Comparison of ENCODE assay signal across 9 cellular contexts in the genomic region with DNA sequence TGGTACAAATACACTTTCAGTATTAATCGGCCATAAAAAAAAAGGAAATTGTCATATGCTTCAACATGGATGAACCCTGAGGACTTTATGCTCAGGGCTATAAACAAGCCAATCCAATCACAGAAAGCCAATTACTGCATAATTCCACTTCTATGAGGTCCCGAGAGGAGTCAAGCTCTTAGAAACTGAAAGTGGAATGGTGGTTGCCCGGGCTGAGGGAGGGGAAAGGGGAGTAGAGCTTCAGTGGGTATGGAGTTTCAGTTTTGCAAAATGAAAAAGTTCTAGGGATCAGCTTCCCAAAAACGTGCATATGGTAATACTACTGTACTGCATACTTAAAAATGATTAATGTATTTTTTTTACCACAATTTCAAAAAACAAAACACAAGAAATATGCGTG. TPM values are rescaled to one million over a fixed set of nuclear protein-coding genes. Genes with fewer than 3 reads are reported as not detected.
DNase-seq lines count a peak whose midpoint lies in the region; ATAC-seq and TF ChIP-seq lines count a peak whose summit lies in the region.
"Had no signal": no experiment of that assay in that cellular context is flagged by ENCODE, and none has a peak within 500 bp of the region (broad histone marks: within the 10 kb centered on the region; RNA-seq: fewer than 3 reads in every experiment).

No MANE protein-coding gene starts in this region.

- peaks cover 16% of the 10 kb centered on the region for H3K4me1 Mint-ChIP-seq in activated CD8-positive, alpha-beta memory T cell treated with anti-CD3 and anti-CD28 coated beads, Interleukin-2, amount 10 ng/mL, durations not matched to agents 7 days and 5 days
- H3K4me1 Mint-ChIP-seq in memory B cell, result peaks cover 46% of the 10 kb centered on the region
- peaks cover 11% of the 10 kb centered on the region for H3K4me1 Mint-ChIP-seq in activated T-helper 1 cell treated with anti-CD3 and anti-CD28 coated beads, Interleukin-12 subunit alpha, Interleukin-12 subunit beta, Interleukin-2, Interleukin-4 antibody, amounts not matched to agents 30 ng/mL and 10 ng/mL and 1 ng/mL, durations not matched to agents 14 hours and 24 hours and 36 hours (ENCODE audit: low read depth)

- H3K4me3 Mint-ChIP-seq in activated CD8-positive, alpha-beta memory T cell treated with anti-CD3 and anti-CD28 coated beads, Interleukin-2, amount 10 ng/mL, durations not matched to agents 7 days and 5 days, result no peak overlapping the region
- H3K4me3 Mint-ChIP-seq in memory B cell, result peak overlapping the region; percentile 4
- H3K4me3 Mint-ChIP-seq in activated T-helper 1 cell treated with anti-CD3 and anti-CD28 coated beads, Interleukin-12 subunit alpha, Interleukin-12 subunit beta, Interleukin-2, Interleukin-4 antibody, amounts not matched to agents 30 ng/mL and 10 ng/mL and 1 ng/mL, durations not matched to agents 14 hours and 24 hours and 36 hours, result no peak overlapping the region

- no peak for TF ChIP-seq CTCF in adrenal gland (IDR thresholded peaks at IDR 0.05)
- TF ChIP-seq CTCF in tibial artery (IDR thresholded peaks at IDR 0.05), result no peak

- no peaks in the 10 kb centered on the region for H3K27me3 Mint-ChIP-seq in activated CD8-positive, alpha-beta memory T cell treated with anti-CD3 and anti-CD28 coated beads, Interleukin-2, amount 10 ng/mL, durations not matched to agents 7 days and 5 days
- no peaks in the 10 kb centered on the region for H3K27me3 Mint-ChIP-seq in memory B cell
- H3K27me3 Mint-ChIP-seq in activated T-helper 1 cell treated with anti-CD3 and anti-CD28 coated beads, Interleukin-12 subunit alpha, Interleukin-12 subunit beta, Interleukin-2, Interleukin-4 antibody, amounts not matched to agents 30 ng/mL and 10 ng/mL and 1 ng/mL, durations not matched to agents 14 hours and 24 hours and 36 hours (ENCODE audit: insufficient read depth), result no peaks in the 10 kb centered on the region

- intact Hi-C loops in adrenal gland (cut with DNase I) (no loop called here), tibial artery (cut with DNase I; ENCODE audit: low total_unique reads) (no loop called here)
- intact Hi-C loops in activated T-helper 1 cell treated with anti-CD3 and anti-CD28 coated beads, Interleukin-12 subunit alpha, Interleukin-12 subunit beta, Interleukin-2, Interleukin-4 antibody, amounts not matched to agents 30 ng/mL and 10 ng/mL and 1 ng/mL, durations not matched to agents 14 hours and 24 hours and 36 hours (cut with micrococcal nuclease), result no loop called here

- H3K9me3 Mint-ChIP-seq in activated CD8-positive, alpha-beta memory T cell treated with anti-CD3 and anti-CD28 coated beads, Interleukin-2, amount 10 ng/mL, durations not matched to agents 7 days and 5 days (ENCODE audit: low read depth), result no peaks in the 10 kb centered on the region
- H3K9me3 Mint-ChIP-seq in memory B cell, result no peaks in the 10 kb centered on the region
- no peaks in the 10 kb centered on the region for H3K9me3 Mint-ChIP-seq in activated T-helper 1 cell treated with anti-CD3 and anti-CD28 coated beads, Interleukin-12 subunit alpha, Interleukin-12 subunit beta, Interleukin-2, Interleukin-4 antibody, amounts not matched to agents 30 ng/mL and 10 ng/mL and 1 ng/mL, durations not matched to agents 14 hours and 24 hours and 36 hours

- H3K4me1 ChIP-seq in adrenal gland (replicated peaks in 1 of 2) (peaks cover 0 to 17% of the 10 kb centered on the region in 2 donors), tibial artery (peaks cover 0 to 45% (median 9%) of the 10 kb centered on the region in 4 donors)

- H3K36me3 ChIP-seq in adrenal gland (replicated peaks in 1 of 2) (no peaks in the 10 kb centered on the region), tibial artery (peaks cover 0 to 7% (median 0%) of the 10 kb centered on the region in 3 donors)

- H3K9me3 ChIP-seq in adrenal gland (replicated peaks in 1 of 3) (no peaks in the 10 kb centered on the region), tibial artery (no peaks in the 10 kb centered on the region)

- CTCF ChIA-PET in activated CD8-positive, alpha-beta memory T cell treated with anti-CD3 and anti-CD28 coated beads, Interleukin-2, amount 10 ng/mL, durations not matched to agents 7 days and 5 days (lab: Charles Lee), result interaction anchor here (1.6 kb wide), 1 partner anchor 117 kb away, joined by 4 read pairs; no protein-coding TSS in a partner anchor

- H3K27me3 ChIP-seq in adrenal gland, result no peaks in the 10 kb centered on the region
- H3K27me3 ChIP-seq in tibial artery, result no peaks in the 10 kb centered on the region

- TF ChIP-seq POLR2A in adrenal gland (IDR thresholded peaks at IDR 0.05), result no peak

- peak overlapping the region; percentile 42 for H3K27ac Mint-ChIP-seq in activated CD8-positive, alpha-beta memory T cell treated with anti-CD3 and anti-CD28 coated beads, Interleukin-2, amount 10 ng/mL, durations not matched to agents 7 days and 5 days
- peak overlapping the region; percentile 82 for H3K27ac Mint-ChIP-seq in memory B cell
- H3K27ac Mint-ChIP-seq in activated T-helper 1 cell treated with anti-CD3 and anti-CD28 coated beads, Interleukin-12 subunit alpha, Interleukin-12 subunit beta, Interleukin-2, Interleukin-4 antibody, amounts not matched to agents 30 ng/mL and 10 ng/mL and 1 ng/mL, durations not matched to agents 14 hours and 24 hours and 36 hours, result no peak overlapping the region

- no peak for ATAC-seq in activated CD8-positive, alpha-beta memory T cell treated with anti-CD3 and anti-CD28 coated beads, Interleukin-2, amount 10 ng/mL, durations not matched to agents 7 days and 5 days
- peak; percentile 51 for ATAC-seq in memory B cell (ENCODE audit: low read depth)

- 37 to 54% (median 46%) methylated on average over 5 of the region's 5 CpGs for WGBS in adrenal gland, 4 donors

- DNase-seq in activated CD8-positive, alpha-beta memory T cell treated with anti-CD3 and anti-CD28 coated beads, Interleukin-2, amount 10 ng/mL, durations not matched to agents 7 days and 5 days, result no peak
- no peak for DNase-seq in activated CD8-positive, alpha-beta memory T cell treated with anti-CD3 and anti-CD28 coated beads for 24 hours
- DNase-seq in adrenal gland (no peak), memory B cell (ENCODE audit: low spot score in 2 of 2) (no peak), tibial artery (no peak), NCI-H446 (lab: John Stamatoyannopoulos, UW) (no peak), T-helper 9 cell (no peak)
- no peak for DNase-seq in activated T-helper 1 cell treated with anti-CD3 and anti-CD28 coated beads, Interleukin-12 subunit alpha, Interleukin-12 subunit beta, Interleukin-2, Interleukin-4 antibody, amounts not matched to agents 30 ng/mL and 10 ng/mL and 1 ng/mL, durations not matched to agents 14 hours and 24 hours and 36 hours (ENCODE audit: low spot score)
- DNase-seq: NCI-H2171 treated with DMSO at 0.1 percent for 48 hours had no signal

- peak overlapping the region in 4 of 5 donors; percentile 27 to 73 (median 42) for H3K27ac ChIP-seq in adrenal gland
- peak overlapping the region; percentile 39 for H3K27ac ChIP-seq in tibial artery

- H3K4me3 ChIP-seq in adrenal gland (peak overlapping the region in 1 of 4 donors; percentile 23), tibial artery (peak overlapping the region; percentile 5 to 32)

- peaks cover 11% of the 10 kb centered on the region for H3K36me3 Mint-ChIP-seq in activated CD8-positive, alpha-beta memory T cell treated with anti-CD3 and anti-CD28 coated beads, Interleukin-2, amount 10 ng/mL, durations not matched to agents 7 days and 5 days
- H3K36me3 Mint-ChIP-seq in memory B cell, result peaks cover 18% of the 10 kb centered on the region
- H3K36me3 Mint-ChIP-seq in activated T-helper 1 cell treated with anti-CD3 and anti-CD28 coated beads, Interleukin-12 subunit alpha, Interleukin-12 subunit beta, Interleukin-2, Interleukin-4 antibody, amounts not matched to agents 30 ng/mL and 10 ng/mL and 1 ng/mL, durations not matched to agents 14 hours and 24 hours and 36 hours (ENCODE audit: low read depth), result peaks cover 19% of the 10 kb centered on the region

RNA-seq across cellular contexts. Expression of gene RNF34, which starts 52.0 kb away (rescaled TPM):
- total RNA-seq in activated CD8-positive, alpha-beta memory T cell treated with anti-CD3 and anti-CD28 coated beads, Interleukin-2, amount 10 ng/mL, durations not matched to agents 7 days and 5 days, result 100 to 1,000 TPM in 1 of 2 experiments, 10 to 100 TPM in 1; 96.1 to 102 TPM
- total RNA-seq in adrenal gland, result 10 to 100 TPM; 16.8 to 39.6 (median 26.5) TPM
- 10 to 100 TPM; 13.3 to 29.5 (median 15.7) TPM for polyA plus RNA-seq in adrenal gland
- total RNA-seq in activated T-helper 1 cell treated with anti-CD3 and anti-CD28 coated beads, Interleukin-12 subunit alpha, Interleukin-12 subunit beta, Interleukin-2, Interleukin-4 antibody, amounts not matched to agents 30 ng/mL and 10 ng/mL and 1 ng/mL, durations not matched to agents 14 hours and 24 hours and 36 hours, result 80.6 and 83.7 TPM in 2 replicates
